In genomic region chr6:14149053-14149746, GRCh38 we compare ENCODE assay signal across 23 cellular contexts. TPM values are rescaled to one million over a fixed set of nuclear protein-coding genes. Genes with fewer than 3 reads are reported as not detected.
DNase-seq lines count a peak whose midpoint lies in the region; ATAC-seq, FAIRE-seq and TF ChIP-seq lines count a peak whose summit lies in the region.
"Had no signal": no experiment of that assay in that cellular context is flagged by ENCODE, and none has a peak within 500 bp of the region (broad histone marks: within the 10 kb centered on the region; RNA-seq: fewer than 3 reads in every experiment).

No MANE protein-coding gene starts in this region.

- H3K79me2 ChIP-seq in GM12878 (ENCODE audit: control insufficient read depth, insufficient read depth, low read length): no peaks in the 10 kb centered on the region
- no peaks in the 10 kb centered on the region for H3K79me2 ChIP-seq in MM.1S (ENCODE audit: low read length)

- H3K4me1 ChIP-seq in GM12878 (ENCODE audit: control insufficient read depth, insufficient read depth, low read length): peaks cover 7% of the 10 kb centered on the region; the same call in 1 of the 2 replicates
- no peaks in the 10 kb centered on the region for H3K4me1 ChIP-seq in MM.1S (ENCODE audit: low read length)
- H3K4me1 ChIP-seq: foreskin keratinocyte, vagina had no signal

- WGBS in GM12878 (ENCODE audit: insufficient coverage, insufficient replicate concordance, low lambda C conversion rate, missing lambda C conversion rate): 46% methylated on average over 6 of the region's 6 CpGs

- FAIRE-seq in GM12878 (lab: Jason Lieb, UNC): peak; percentile 72

- H3K4me3 ChIP-seq in GM12878 (0 out of 2 replicates have a peak overlapping the region, but pooled peaks have one; percentile 22), MM.1S (ENCODE audit: low read length) (no peak overlapping the region)
- H3K4me3 ChIP-seq: skin epidermis, vagina had no signal

- in situ Hi-C loops in GM12878 (cut with MboI): no loop called here

- no peak for TF ChIP-seq CTCF in GM12878 (IDR thresholded peaks at IDR 0.05 in 2 of 3, conservative IDR thresholded peaks at IDR 0.05 in 1 of 3; ENCODE audit: control insufficient read depth in 2 of 3, extremely low read depth in 1 of 3, insufficient read depth in 1 of 3, low read depth in 3 of 3, low read length in 3 of 3)
- TF ChIP-seq CTCF in MM.1S (IDR thresholded peaks at IDR 0.05; ENCODE audit: low read length): no peak

- DNase-seq in CD1c-positive myeloid dendritic cell (ENCODE audit: extremely low spot score) (peak; percentile 77), NCI-H524 treated with DMSO at 0.1 percent for 48 hours (lab: John Stamatoyannopoulos, UW) (peak; percentile 61), GM12878 (ENCODE audit: low read depth, low spot score) (no peak), MM.1S (no peak), kidney tubule cell (ENCODE audit: low spot score) (no peak), caudate nucleus (lab: John Stamatoyannopoulos, UW) (no peak)
- DNase-seq: activated CD8-positive, alpha-beta memory T cell treated with anti-CD3 and anti-CD28 coated beads for 24 hours; activated T-cell treated with anti-CD3 and anti-CD28 coated beads, Interleukin-2, amount 50 U/mL, for 72 hours; brain microvascular endothelial cell; COR-L47; foreskin keratinocyte; HCEC 1CT; IMR-90; kidney glomerular epithelial cell; NCI-H1048; nephron progenitor cell; stimulated activated CD4-positive, alpha-beta T cell treated with anti-CD3 and anti-CD28 coated beads, Interleukin-4, amount 100 ng/mL, for 4 hours had no signal

- H3K9ac ChIP-seq in GM12878 (ENCODE audit: control insufficient read depth, insufficient read depth, low read length): no peak overlapping the region
- H3K9ac ChIP-seq in MM.1S (ENCODE audit: low read length): no peak overlapping the region

- H3K27me3 ChIP-seq in GM12878 (replicated peaks in 1 of 2; ENCODE audit: control insufficient read depth in 2 of 2, insufficient read depth in 2 of 2, low read length in 1 of 2) (no peaks in the 10 kb centered on the region), MM.1S (replicated peaks; ENCODE audit: insufficient read depth, low read length) (no peaks in the 10 kb centered on the region)
- H3K27me3 ChIP-seq: brain microvascular endothelial cell, vagina had no signal

- SMC1A ChIA-PET in GM12878 (lab: Charles Lee; ENCODE audit: uncharacterized antibody, unreplicated experiment): interaction anchor here (0.7 to 2.8 kb wide), 11 partner anchors 10 to 275 kb away, joined by 3 to 20 read pairs (median 6); no protein-coding TSS in a partner anchor

- no peak for TF ChIP-seq POLR2A in GM12878 (IDR thresholded peaks at IDR 0.05; ENCODE audit: low read depth, low read length)

- H3K36me3 ChIP-seq in GM12878 (ENCODE audit: control insufficient read depth in 2 of 2, insufficient read depth in 2 of 2, low read length in 1 of 2) (no peaks in the 10 kb centered on the region; a peak in 1 of 4 replicates), MM.1S (replicated peaks; ENCODE audit: insufficient read depth, low read length) (no peaks in the 10 kb centered on the region)
- H3K36me3 ChIP-seq: brain microvascular endothelial cell, vagina had no signal

- H3K9me3 ChIP-seq in GM12878 (replicated peaks; ENCODE audit: control insufficient read depth, insufficient read depth, low read length) (no peaks in the 10 kb centered on the region), MM.1S (replicated peaks; ENCODE audit: insufficient read depth, low read length) (no peaks in the 10 kb centered on the region)
- H3K9me3 ChIP-seq: vagina had no signal

- BruUV-seq in GM12878 (replicated peaks; lab: Mats Ljungman, UMichigan): no TSS peak

- H2AFZ ChIP-seq in GM12878 (ENCODE audit: control insufficient read depth, low read depth, low read length) (no peak overlapping the region), MM.1S (ENCODE audit: low read length) (no peak overlapping the region)

- H3K9me2 ChIP-seq in MM.1S (replicated peaks; ENCODE audit: insufficient read depth, low read length): no peaks in the 10 kb centered on the region

- H3K4me2 ChIP-seq in GM12878 (ENCODE audit: control insufficient read depth, insufficient read depth) (peak overlapping the region; percentile 34), MM.1S (ENCODE audit: low read depth, low read length) (no peak overlapping the region)

- peak; percentile 52 for ATAC-seq in GM18868 (IDR thresholded peaks at IDR 0.05; ENCODE audit: unreplicated experiment)
- ATAC-seq in GM12878: peak; percentile 67
- ATAC-seq in HG03196 (IDR thresholded peaks at IDR 0.05; ENCODE audit: unreplicated experiment): no peak
- ATAC-seq: activated T-cell treated with anti-CD3 and anti-CD28 coated beads, Interleukin-2, amount 50 U/mL, for 72 hours; foreskin keratinocyte had no signal

- POLR2A ChIA-PET in GM12878 (lab: Charles Lee): interaction anchor here (0.5 to 1.4 kb wide), 2 partner anchors 54 to 936 kb away, joined by 3 to 4 read pairs; no protein-coding TSS in a partner anchor

- intact Hi-C loops in GM12878 (cut with micrococcal nuclease; ENCODE audit: unreplicated experiment): loop anchor here (10.0 kb wide), 1 partner anchor 354 kb away; no protein-coding TSS in a partner anchor

- CTCF ChIA-PET in GM12878 (lab: Yijun Ruan, JAX): interaction anchor here (0.6 to 15.4 kb wide), 9 partner anchors 9 to 562 kb away, joined by 3 to 204 read pairs (median 6); no protein-coding TSS in a partner anchor

- no peak for TF ChIP-seq RAD21 in GM12878 (IDR thresholded peaks at IDR 0.05; ENCODE audit: insufficient read depth, low read depth, low read length)

- no peaks in the 10 kb centered on the region for H3F3A ChIP-seq in MM.1S (ENCODE audit: insufficient read depth, low read length)

- H3K27ac ChIP-seq in GM12878 (ENCODE audit: control insufficient read depth, insufficient read depth) (no peak overlapping the region), MM.1S (ENCODE audit: low read length) (no peak overlapping the region), caudate nucleus (ENCODE audit: low read depth, low read length) (no peak overlapping the region)
- H3K27ac ChIP-seq: brain microvascular endothelial cell, foreskin keratinocyte, RWPE1, skin epidermis, vagina, VCaP had no signal

- H4K20me1 ChIP-seq in GM12878 (ENCODE audit: control insufficient read depth, insufficient read depth): no peaks in the 10 kb centered on the region
- H4K20me1 ChIP-seq in MM.1S (ENCODE audit: insufficient read depth, low read length): no peaks in the 10 kb centered on the region

- no peak for TF ChIP-seq EP300 in GM12878 (IDR thresholded peaks at IDR 0.05; ENCODE audit: borderline replicate concordance in 1 of 2, control insufficient read depth in 1 of 2, low read depth in 2 of 2, low read length in 2 of 2)

- RAD21 ChIA-PET in GM12878 (lab: Charles Lee; ENCODE audit: unreplicated experiment): interaction anchor here (0.8 to 2.9 kb wide), 8 partner anchors 10 to 275 kb away, joined by 3 to 13 read pairs (median 4); no protein-coding TSS in a partner anchor

TF ChIP-seq in GM12878, 131 proteins besides CTCF, POLR2A, EP300 and RAD21 (continues in another document):
- TF ChIP-seq JUND (IDR thresholded peaks at IDR 0.05; ENCODE audit: low read depth, low read length) (no peak), E2F8 (IDR thresholded peaks at IDR 0.05; ENCODE audit: low read depth, partially characterized antibody) (no peak), EED (IDR thresholded peaks at IDR 0.05; ENCODE audit: low read depth) (peak; percentile 22; the same call in 1 of the 2 replicates), ZNF384 (IDR thresholded peaks at IDR 0.05; ENCODE audit: borderline replicate concordance, low read depth, low read length) (no peak), GATAD2B (conservative IDR thresholded peaks at IDR 0.05; ENCODE audit: low read depth) (no peak)

RNA-seq across cellular contexts. Expression of gene CD83, which starts 31.6 kb away (rescaled TPM):
- total RNA-seq in GM12878 (2013; cell fraction: nucleolus; rRNA removed): 204 and 206 TPM in 2 replicates
- total RNA-seq in GM12878 (2014; rRNA removed) (161 and 190 TPM in 2 replicates), GM12878 (2014; rRNA removed; fragmentation: Illumina TruSeq; extraction: Trizol) (126 and 127 TPM in 2 replicates), GM12878 (2021) (128 and 132 TPM in 2 replicates)
- polyA plus RNA-seq in GM12878 (2011; ENCODE audit: low read depth): 62.9 TPM
- polyA plus RNA-seq in GM12878 (2011; rRNA removed) (121 and 129 TPM in 2 replicates), GM12878 (2014; fragmentation: Illumina TruSeq; extraction: Trizol) (170 and 198 TPM in 2 replicates), GM12878 (2014; fragmentation: Nextera tagmentation; extraction: Ambion mirVana) (100 to 1,000 TPM; 120 to 174 TPM), GM12878 (2014; rRNA removed) (158 and 173 TPM in 2 replicates), GM12878 (2016; fragmentation: Nextera tagmentation; extraction: Ambion mirVana) (10 to 100 TPM; 76.1 to 78.6 TPM)
- 61.3 and 73.0 TPM in 2 replicates for polyA plus RNA-seq in GM12878 (2011; cell fraction: cytosol; rRNA removed)
- 61.7 and 74.8 TPM in 2 replicates for polyA plus RNA-seq in GM12878 (2011; cell fraction: nucleus; rRNA removed)
- 55.9 and 78.6 TPM in 2 replicates for polyA plus RNA-seq in GM12878 (2012)
- 48.8 and 53.4 TPM in 2 replicates for polyA minus RNA-seq in GM12878 (2011; rRNA and poly(A)+ RNA removed)
- polyA minus RNA-seq in GM12878 (2011; cell fraction: cytosol; rRNA and poly(A)+ RNA removed): 16.2 and 18.5 TPM in 2 replicates
- polyA minus RNA-seq in GM12878 (2011; cell fraction: nucleus; rRNA and poly(A)+ RNA removed): 14.9 and 19.7 TPM in 2 replicates

Comparison
In these comparisons a context has a peak if more than half of its experiments do, and no peak if none do; other contexts are left out.
1. DNase-seq: peak in CD1c-positive myeloid dendritic cell (single experiment) and NCI-H524 treated with DMSO at 0.1 percent for 48 hours (single experiment); none in GM12878 (single experiment), MM.1S (single experiment), kidney tubule cell (single experiment) and caudate nucleus (0 of 61).